Comparison of ENCODE assay signal across 22 cellular contexts in genomic region chrX:3520458-3520857, GRCh38.
"Had no signal": no experiment of that assay in that cellular context is flagged by ENCODE, and none has a peak within 500 bp of the region (broad histone marks: within the 10 kb centered on the region; RNA-seq: fewer than 3 reads in every experiment).

No MANE protein-coding gene starts in this region.

- DNase-seq: activated B cell treated with CpG ODN at 0.5 μM for 24 hours; activated CD4-positive, alpha-beta T cell treated with anti-CD3 and anti-CD28 coated beads for 4 hours; activated CD4-positive, alpha-beta T cell treated with anti-CD3 and anti-CD28 coated beads, Interleukin-2, amount 50 U/mL, for 48 hours; activated CD8-positive, alpha-beta memory T cell treated with anti-CD3 and anti-CD28 coated beads, Interleukin-2, amount 50 U/mL, for 48 hours; activated naive CD4-positive, alpha-beta T cell treated with Interleukin-2 at 50 U/mL for 16 hours; activated naive CD8-positive, alpha-beta T cell treated with anti-CD3 and anti-CD28 coated beads for 36 hours; activated T-cell treated with anti-CD3 and anti-CD28 coated beads, Interleukin-2, amount 50 U/mL, for 4 hours; amniotic stem cell; esophagus squamous epithelium; foreskin fibroblast; heart right ventricle; kidney; right lobe of liver; stimulated activated CD4-positive, alpha-beta T cell treated with anti-CD3 and anti-CD28 coated beads, Interleukin-4, amount 100 ng/mL, for 1 hour; stimulated activated naive CD4-positive, alpha-beta T cell; T1000; testis had no signal

- H3K4me3 ChIP-seq: coronary artery, esophagus squamous epithelium, heart right ventricle, lung, right lobe of liver, testis had no signal

- H3K9me3 Mint-ChIP-seq: activated B cell treated with CpG ODN at 0.5 μM for 24 hours; activated naive CD8-positive, alpha-beta T cell treated with anti-CD3 and anti-CD28 coated beads for 36 hours; T-helper 1 cell treated with Interleukin-12 subunit alpha and Interleukin-12 subunit beta and Interleukin-4 antibody, amounts not matched to agents 30 μg/mL and 1 μg/mL, for 36 hours had no signal

- H3K36me3 Mint-ChIP-seq: activated naive CD8-positive, alpha-beta T cell treated with anti-CD3 and anti-CD28 coated beads for 36 hours; type B pancreatic cell had no signal

- H3K4me1 Mint-ChIP-seq: activated B cell treated with CpG ODN at 0.5 μM for 24 hours; activated naive CD8-positive, alpha-beta T cell treated with anti-CD3 and anti-CD28 coated beads for 36 hours; nephron had no signal

- H3K27ac Mint-ChIP-seq: activated B cell treated with CpG ODN at 0.5 μM for 24 hours; activated naive CD8-positive, alpha-beta T cell treated with anti-CD3 and anti-CD28 coated beads for 36 hours; T-helper 1 cell treated with Interleukin-12 subunit alpha and Interleukin-12 subunit beta and Interleukin-4 antibody, amounts not matched to agents 30 μg/mL and 1 μg/mL, for 36 hours had no signal

- ATAC-seq: activated T-cell treated with anti-CD3 and anti-CD28 coated beads, Interleukin-2, amount 50 U/mL, for 4 hours; right lobe of liver had no signal

- H3K4me3 Mint-ChIP-seq: activated B cell treated with CpG ODN at 0.5 μM for 24 hours; activated naive CD8-positive, alpha-beta T cell treated with anti-CD3 and anti-CD28 coated beads for 36 hours; activated T-cell treated with anti-CD3 and anti-CD28 coated beads, Interleukin-2, amount 50 U/mL, for 4 hours; nephron; T-helper 1 cell treated with Interleukin-12 subunit alpha and Interleukin-12 subunit beta and Interleukin-4 antibody, amounts not matched to agents 30 μg/mL and 1 μg/mL, for 36 hours; type B pancreatic cell had no signal

- H3K27me3 Mint-ChIP-seq: activated B cell treated with CpG ODN at 0.5 μM for 24 hours had no signal
